Comparison of ENCODE assay signal across 22 cellular contexts in genomic region chr13:99652901-99653300, GRCh38.
"Had no signal": no experiment of that assay in that cellular context is flagged by ENCODE, and none has a peak within 500 bp of the region (broad histone marks: within the 10 kb centered on the region; RNA-seq: fewer than 3 reads in every experiment).

No MANE protein-coding gene starts in this region.

- H3K36me3 ChIP-seq: SJSA1 had no signal

- H3K9me3 ChIP-seq: SJSA1 had no signal

- DNase-seq: IMR-90, Karpas-422, KG1, MM.1S, NCI-H1092 treated with DMSO at 0.1 percent for 48 hours, NCI-H1436, NCI-H187, NCI-H2029, NCI-H2081 treated with DMSO at 0.1 percent for 48 hours, NCI-H2171, NCI-H226, NCI-H446, NCI-H510A, NCI-H524 treated with DMSO at 0.1 percent for 48 hours, NCI-H69, NCI-H774, Right ventricle myocardium superior, RPMI8226, SIG-M5, SW 1271 had no signal

- H3K4me3 ChIP-seq: SJSA1, SK-N-MC had no signal

- H3K27ac ChIP-seq: SJSA1, SK-N-MC had no signal
